In genomic region chr1:9655836-9656235, GRCh38 we compare ENCODE assay signal across 1 cellular context.
TF ChIP-seq lines count a peak whose summit lies in the region.

No MANE protein-coding gene starts in this region.

TF ChIP-seq in K562, 482 proteins besides CTCF, POLR2A, EP300 and RAD21 (continued from another document):
- TF ChIP-seq ZBTB49 (CRISPR knock-in tag; IDR thresholded peaks at IDR 0.05; ENCODE audit: borderline replicate concordance) (no peak), ZBTB33 (CRISPR knock-in tag; IDR thresholded peaks at IDR 0.05) (peak; percentile 98), CBFA2T3 (IDR thresholded peaks at IDR 0.05) (0 out of 2 replicates have a peak, but pooled peaks have one; percentile 1), CC2D1A (IDR thresholded peaks at IDR 0.05) (0 out of 2 replicates have a peak, but pooled peaks have one; percentile 3), ZNF347 (CRISPR knock-in tag; IDR thresholded peaks at IDR 0.05; ENCODE audit: low read depth) (no peak), CAMTA2 (CRISPR knock-in tag; conservative IDR thresholded peaks at IDR 0.05) (no peak)
